ENCODE assay signal across 9 cellular contexts in the genomic region with DNA sequence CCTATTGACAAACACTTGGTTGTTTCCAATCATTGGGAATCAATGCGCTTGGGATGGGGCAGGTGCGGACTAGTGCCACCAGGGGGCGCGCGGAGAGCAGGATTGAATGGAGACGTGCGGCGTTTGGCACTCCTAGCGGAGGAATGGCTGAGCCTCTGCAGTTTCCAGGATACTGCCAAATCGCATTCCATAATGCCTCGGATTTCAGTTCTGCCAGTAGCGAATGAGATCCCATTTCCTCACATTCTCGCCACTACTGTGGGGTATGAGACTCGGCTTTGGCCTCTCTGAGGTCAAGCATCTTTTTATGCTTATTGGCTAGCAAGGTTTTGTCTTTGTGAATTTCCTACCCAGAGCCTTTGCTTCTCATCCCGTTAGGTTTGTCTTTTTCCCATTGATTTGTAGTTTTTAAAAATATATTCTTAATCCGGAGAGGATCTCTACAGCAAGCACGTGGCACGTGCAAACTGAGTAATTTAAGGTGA. TPM values are rescaled to one million over a fixed set of nuclear protein-coding genes. Genes with fewer than 3 reads are reported as not detected.
DNase-seq lines count a peak whose midpoint lies in the region; ATAC-seq, FAIRE-seq and TF ChIP-seq lines count a peak whose summit lies in the region.
"Had no signal": no experiment of that assay in that cellular context is flagged by ENCODE, and none has a peak within 500 bp of the region (broad histone marks: within the 10 kb centered on the region; RNA-seq: fewer than 3 reads in every experiment).

No MANE protein-coding gene starts in this region.

- peak overlapping the region; percentile 56 for H3K4me3 Mint-ChIP-seq in activated T-helper 17 cell treated with anti-CD3 and anti-CD28 coated beads, Interleukin-2, amount 50 U/mL, for 72 hours
- H3K4me3 Mint-ChIP-seq: stimulated activated naive CD8-positive, alpha-beta T cell treated with anti-CD3 and anti-CD28 coated beads, Interleukin-15, Interleukin-2, amounts not matched to agents 100 ng/mL and 50 ng/mL, for 24 hours had no signal

- 30% methylated on average over 17 of the region's 18 CpGs for WGBS in suprapubic skin

- ATAC-seq in activated T-helper 17 cell treated with anti-CD3 and anti-CD28 coated beads, Interleukin-2, amount 50 U/mL, for 72 hours (replicated peaks) = peak; percentile 39

- TF ChIP-seq CTCF in fibroblast of pulmonary artery (IDR thresholded peaks at IDR 0.05; ENCODE audit: low read length, missing control alignments) (peak; percentile 77), neutrophil (IDR thresholded peaks at IDR 0.05) (peak; percentile 94), suprapubic skin (IDR thresholded peaks at IDR 0.05) (peak; percentile 82 to 97)

- H3K36me3 Mint-ChIP-seq in activated T-helper 17 cell treated with anti-CD3 and anti-CD28 coated beads, Interleukin-2, amount 50 U/mL, for 72 hours (ENCODE audit: low read depth) = no peaks in the 10 kb centered on the region

- H3K27ac ChIP-seq in neutrophil (no peak overlapping the region), suprapubic skin (no peak overlapping the region)

- no peak for TF ChIP-seq EP300 in suprapubic skin (IDR thresholded peaks at IDR 0.05)

- H3K9me3 Mint-ChIP-seq in activated T-helper 17 cell treated with anti-CD3 and anti-CD28 coated beads, Interleukin-2, amount 50 U/mL, for 72 hours = no peaks in the 10 kb centered on the region
- H3K9me3 Mint-ChIP-seq: stimulated activated naive CD8-positive, alpha-beta T cell treated with anti-CD3 and anti-CD28 coated beads, Interleukin-15, Interleukin-2, amounts not matched to agents 100 ng/mL and 50 ng/mL, for 24 hours had no signal

- H3K9me3 ChIP-seq in neutrophil (no peaks in the 10 kb centered on the region), suprapubic skin (no peaks in the 10 kb centered on the region)

- H3K4me1 ChIP-seq in neutrophil (ENCODE audit: control insufficient read depth in 1 of 2, insufficient read depth in 1 of 2, low read depth in 1 of 2, low read length in 1 of 2) = peaks cover 0 to 7% of the 10 kb centered on the region in 2 experiments
- H3K4me1 ChIP-seq in suprapubic skin = no peaks in the 10 kb centered on the region

- DNase-seq in A172 (ENCODE audit: low spot score) (peak; percentile 85), GM18507 (ENCODE audit: extremely low spot score, insufficient read length, low read depth) (no peak), HK-2 (ENCODE audit: unreplicated experiment) (peak; percentile 70), OCI-M1 (lab: John Stamatoyannopoulos, UW) (peak; percentile 50), fibroblast of pulmonary artery (ENCODE audit: low read depth) (peak; percentile 88), suprapubic skin (ENCODE audit: low spot score in 2 of 2) (peak; percentile 87 to 89)

- no peak overlapping the region for H3K27ac Mint-ChIP-seq in activated T-helper 17 cell treated with anti-CD3 and anti-CD28 coated beads, Interleukin-2, amount 50 U/mL, for 72 hours

- FAIRE-seq in GM18507 (lab: Jason Lieb, UNC) = peak; percentile 73

- H3K4me1 Mint-ChIP-seq in activated T-helper 17 cell treated with anti-CD3 and anti-CD28 coated beads, Interleukin-2, amount 50 U/mL, for 72 hours = no peaks in the 10 kb centered on the region

- H3K4me3 ChIP-seq in fibroblast of pulmonary artery (replicated peaks; ENCODE audit: low read depth, low read length) (no peak overlapping the region), neutrophil (ENCODE audit: low read depth in 1 of 2, low read length in 1 of 2) (no peak overlapping the region), suprapubic skin (no peak overlapping the region)

- H3K36me3 ChIP-seq in neutrophil (no peaks in the 10 kb centered on the region), suprapubic skin (no peaks in the 10 kb centered on the region)

- no peak for TF ChIP-seq POLR2A in suprapubic skin (IDR thresholded peaks at IDR 0.05)

- H3K27me3 Mint-ChIP-seq in activated T-helper 17 cell treated with anti-CD3 and anti-CD28 coated beads, Interleukin-2, amount 50 U/mL, for 72 hours = no peaks in the 10 kb centered on the region
- H3K27me3 Mint-ChIP-seq: stimulated activated naive CD8-positive, alpha-beta T cell treated with anti-CD3 and anti-CD28 coated beads, Interleukin-15, Interleukin-2, amounts not matched to agents 100 ng/mL and 50 ng/mL, for 24 hours had no signal

- H3K27me3 ChIP-seq in neutrophil (no peaks in the 10 kb centered on the region), suprapubic skin (no peaks in the 10 kb centered on the region)

RNA-seq across cellular contexts. Expression of a gene that starts 28.7 kb away (rescaled TPM):
- not detected in 2 replicates for total RNA-seq in A172 (2014; rRNA removed; shearing (Covaris generic))
- not detected for total RNA-seq in activated T-helper 17 cell treated with anti-CD3 and anti-CD28 coated beads, Interleukin-2, amount 50 U/mL, for 72 hours
- total RNA-seq in suprapubic skin = 1 to 10 TPM in 2 of 4 donors, not detected in 2; 1.1 to 2.3 TPM
